In the genomic region with DNA sequence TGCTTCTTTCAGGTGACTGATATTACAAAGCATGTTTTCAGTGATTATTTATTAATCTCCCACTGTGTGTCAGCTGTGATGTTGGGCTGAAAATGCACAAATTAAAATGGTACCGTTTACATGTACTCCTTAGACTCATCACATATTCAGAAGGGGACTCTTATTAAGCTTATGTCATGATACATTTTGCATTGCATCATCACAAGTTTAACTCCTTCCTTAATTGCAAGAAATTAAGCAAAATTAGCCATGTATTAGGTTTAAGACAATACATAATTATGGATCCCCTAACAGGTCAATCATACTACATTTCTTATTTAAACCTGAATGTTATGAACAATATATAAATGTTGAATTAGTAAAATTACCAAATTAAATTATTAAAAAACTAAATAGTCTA, we compare ENCODE assay signal across 28 cellular contexts.
"Had no signal": no experiment of that assay in that cellular context is flagged by ENCODE, and none has a peak within 500 bp of the region (broad histone marks: within the 10 kb centered on the region; RNA-seq: fewer than 3 reads in every experiment).

No MANE protein-coding gene starts in this region.

- H3K27me3 ChIP-seq: neural progenitor cell, ovary, spleen, suprapubic skin, testis, tibial artery, transverse colon, upper lobe of right lung, uterus had no signal

- ATAC-seq: natural killer cell; psoas muscle; right cardiac atrium; sciatic nerve; stimulated activated memory B cell treated with anti-CD40 and anti-IgM and Interleukin-4, amounts not matched to agents 10 μg/mL and 1 μg/mL and 100 μg/mL, for 72 hours; stimulated activated naive CD8-positive, alpha-beta T cell treated with anti-CD3 and anti-CD28 coated beads, Interleukin-15, amount 100 ng/mL, for 72 hours; stimulated activated naive CD8-positive, alpha-beta T cell treated with anti-CD3 and anti-CD28 coated beads, Interleukin-15, Interleukin-2, amounts not matched to agents 100 U/mL and 50 U/mL, for 24 hours; upper lobe of right lung had no signal

- H2AFZ ChIP-seq: neural progenitor cell, parathyroid adenoma had no signal

- H3K9me3 ChIP-seq: ovary, psoas muscle, suprapubic skin, testis, transverse colon, upper lobe of right lung, uterus had no signal

- H3K4me1 ChIP-seq: neural progenitor cell, parathyroid adenoma, psoas muscle, spleen, suprapubic skin, testis, tibial artery, transverse colon, upper lobe of right lung, uterus had no signal

- H3K27ac ChIP-seq: neural progenitor cell, ovary, parathyroid adenoma, psoas muscle, skin epidermis, spleen, suprapubic skin, testis, tibial artery, transverse colon, upper lobe of right lung, uterus had no signal

- DNase-seq: natural killer cell; occipital lobe; ovary; posterior cingulate gyrus; psoas muscle; right cardiac atrium; spleen; stimulated activated CD4-positive, alpha-beta T cell treated with anti-CD3 and anti-CD28 coated beads, Interleukin-12 subunit alpha, Interleukin-12 subunit beta, amount 100 ng/mL, for 4 hours; stimulated activated CD4-positive, alpha-beta T cell treated with anti-CD3 and anti-CD28 coated beads, Interleukin-1b, Interleukin-23, amount 100 ng/mL, for 48 hours; stimulated activated CD4-positive, alpha-beta T cell treated with anti-CD3 and anti-CD28 coated beads, Interleukin-4, amount 100 ng/mL, for 1 hour; stimulated activated CD4-positive, alpha-beta T cell treated with anti-CD3 and anti-CD28 coated beads, Interleukin-4, amount 100 ng/mL, for 4 hours; stimulated activated CD8-positive, alpha-beta memory T cell treated with anti-CD3 and anti-CD28 coated beads, Interleukin-4, amount 100 ng/mL, for 48 hours; stimulated activated naive CD4-positive, alpha-beta T cell; stimulated activated naive CD8-positive, alpha-beta T cell treated with anti-CD3 and anti-CD28 coated beads, Interleukin-15, amount 100 ng/mL, for 72 hours; stimulated activated naive CD8-positive, alpha-beta T cell treated with anti-CD3 and anti-CD28 coated beads, Interleukin-15, Interleukin-2, amounts not matched to agents 100 U/mL and 50 U/mL, for 24 hours; substantia nigra; testis; tibial artery; transverse colon; upper lobe of right lung; uterus had no signal

- H3K4me3 ChIP-seq: neural progenitor cell, ovary, psoas muscle, skin epidermis, smooth muscle cell, spleen, suprapubic skin, testis, tibial artery, transverse colon, upper lobe of right lung, uterus had no signal

- H3K9ac ChIP-seq: neural progenitor cell, parathyroid adenoma had no signal

- H3K79me2 ChIP-seq: parathyroid adenoma had no signal

- H3K4me2 ChIP-seq: neural progenitor cell, smooth muscle cell had no signal

- H3K36me3 ChIP-seq: neural progenitor cell, ovary, spleen, suprapubic skin, tibial artery, transverse colon, upper lobe of right lung, uterus had no signal
